In the genomic region with DNA sequence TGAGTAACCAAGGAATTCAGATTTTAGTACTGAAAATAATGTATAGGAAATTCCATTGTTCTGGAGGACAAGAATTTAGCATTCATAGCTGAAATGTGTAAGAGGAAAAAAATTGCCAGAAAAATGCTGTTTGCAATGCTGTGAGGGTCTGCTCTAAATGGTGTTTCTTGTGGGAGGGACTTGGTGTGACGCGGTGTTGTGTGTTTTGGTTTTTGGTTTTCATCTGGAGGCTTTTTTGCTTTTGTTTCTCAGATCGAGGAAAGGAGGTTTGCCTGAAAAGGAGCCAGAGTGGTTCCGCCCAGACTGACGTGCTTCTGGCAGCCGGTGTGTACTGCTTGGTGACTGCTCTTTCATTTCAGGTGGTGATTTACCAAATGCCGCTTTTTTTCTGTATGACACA, we compare ENCODE assay signal across 25 cellular contexts.
A peak's percentile ranks its signal among the peaks of the same experiment; 100 is the strongest.
DNase-seq lines count a peak whose midpoint lies in the region; TF ChIP-seq lines count a peak whose summit lies in the region.
"Had no signal": no experiment of that assay in that cellular context is flagged by ENCODE, and none has a peak within 500 bp of the region (broad histone marks: within the 10 kb centered on the region; RNA-seq: fewer than 3 reads in every experiment).

No MANE protein-coding gene starts in this region.

- CTCF ChIA-PET in SK-N-SH (lab: Yijun Ruan, JAX): interaction anchor here (1.3 to 1.8 kb wide), 2 partner anchors 10 to 221 kb away, joined by 3 to 6 read pairs; no protein-coding TSS in a partner anchor

- H3K9me2 ChIP-seq in SK-N-SH: no peaks in the 10 kb centered on the region

- H3K4me1 Mint-ChIP-seq in mesothelial cell of epicardium: peaks cover 34% of the 10 kb centered on the region
- H3K4me1 Mint-ChIP-seq: activated CD4-positive, alpha-beta memory T cell treated with anti-CD3 and anti-CD28 coated beads, Interleukin-2, amount 10 ng/mL, durations not matched to agents 7 days and 5 days; activated naive CD4-positive, alpha-beta T cell treated with anti-CD3 and anti-CD28 coated beads, Interleukin-2, amount 50 U/mL, for 24 hours; brain had no signal

- no peaks in the 10 kb centered on the region for H3K27me3 Mint-ChIP-seq in mesothelial cell of epicardium (ENCODE audit: low read depth)
- H3K27me3 Mint-ChIP-seq: activated CD4-positive, alpha-beta memory T cell treated with anti-CD3 and anti-CD28 coated beads, Interleukin-2, amount 10 ng/mL, durations not matched to agents 7 days and 5 days had no signal

- H3K27ac Mint-ChIP-seq in mesothelial cell of epicardium: peak overlapping the region; percentile 50
- H3K27ac Mint-ChIP-seq: activated CD4-positive, alpha-beta memory T cell treated with anti-CD3 and anti-CD28 coated beads, Interleukin-2, amount 10 ng/mL, durations not matched to agents 7 days and 5 days; activated naive CD4-positive, alpha-beta T cell treated with anti-CD3 and anti-CD28 coated beads, Interleukin-2, amount 50 U/mL, for 24 hours; activated T-cell treated with anti-CD3 and anti-CD28 coated beads, Interleukin-2, amount 50 U/mL, for 24 hours; brain; WTC11 had no signal

- TF ChIP-seq EP300 in SK-N-SH (IDR thresholded peaks at IDR 0.05; ENCODE audit: borderline replicate concordance in 1 of 2, low read depth in 1 of 2, low read length in 1 of 2): peak in 1 of 2 experiments; percentile 17; a peak in 1 of 4 replicates

- H3K27me3 ChIP-seq in SK-N-SH (ENCODE audit: insufficient read depth): no peaks in the 10 kb centered on the region
- H3K27me3 ChIP-seq: BLaER1 had no signal

- H3K4me3 ChIP-seq in SK-N-SH (ENCODE audit: low read depth in 2 of 2, low read length in 1 of 2): no peak overlapping the region
- peak overlapping the region; percentile 11 for H3K4me3 ChIP-seq in epithelial cell of esophagus (ENCODE audit: low read length)
- H3K4me3 ChIP-seq: BLaER1, gastrocnemius medialis, GM23248, tibial nerve had no signal

- no peaks in the 10 kb centered on the region for H4K20me1 ChIP-seq in SK-N-SH (ENCODE audit: insufficient read depth)
- H4K20me1 ChIP-seq: BLaER1 had no signal

- peak overlapping the region; percentile 67 to 98 for H3K27ac ChIP-seq in SK-N-SH (ENCODE audit: low read depth in 2 of 2, low read length in 1 of 2)
- H3K27ac ChIP-seq: BLaER1, gastrocnemius medialis, GM23248, tibial nerve had no signal

- peaks cover 0 to 78% of the 10 kb centered on the region in 2 experiments; a peak in 3 of 4 replicates for H3K4me1 ChIP-seq in SK-N-SH (ENCODE audit: control insufficient read depth in 1 of 2, insufficient read depth in 2 of 2, low read depth in 1 of 2, low read length in 1 of 2)
- H3K4me1 ChIP-seq: BLaER1, gastrocnemius medialis, tibial nerve had no signal

- H3K36me3 ChIP-seq in SK-N-SH (replicated peaks in 1 of 2; ENCODE audit: control insufficient read depth in 1 of 2, insufficient read depth in 2 of 2, low read length in 1 of 2): peaks cover 9 to 41% of the 10 kb centered on the region in 2 experiments
- H3K36me3 ChIP-seq: BLaER1, gastrocnemius medialis, tibial nerve had no signal

- H3F3A ChIP-seq in SK-N-SH (replicated peaks; ENCODE audit: insufficient read depth): peaks cover 93% of the 10 kb centered on the region

- H2AFZ ChIP-seq in SK-N-SH (ENCODE audit: low read depth): no peak overlapping the region
- H2AFZ ChIP-seq: GM23248 had no signal

- 36% methylated on average over 7 of the region's 7 CpGs for WGBS in SK-N-SH (ENCODE audit: low lambda C conversion rate)

- no peaks in the 10 kb centered on the region for H3K9me3 ChIP-seq in SK-N-SH
- H3K9me3 ChIP-seq: gastrocnemius medialis had no signal

- peaks cover 12% of the 10 kb centered on the region for H3K9me3 Mint-ChIP-seq in mesothelial cell of epicardium
- H3K9me3 Mint-ChIP-seq: activated CD4-positive, alpha-beta memory T cell treated with anti-CD3 and anti-CD28 coated beads, Interleukin-2, amount 10 ng/mL, durations not matched to agents 7 days and 5 days; activated T-cell treated with anti-CD3 and anti-CD28 coated beads, Interleukin-2, amount 50 U/mL, for 24 hours had no signal

- H3K4me2 ChIP-seq in SK-N-SH: peak overlapping the region; percentile 9; the same call in 1 of the 2 replicates
- H3K4me2 ChIP-seq: BLaER1 had no signal

- H3K4me3 Mint-ChIP-seq in mesothelial cell of epicardium: no peak overlapping the region
- H3K4me3 Mint-ChIP-seq: activated CD4-positive, alpha-beta memory T cell treated with anti-CD3 and anti-CD28 coated beads, Interleukin-2, amount 10 ng/mL, durations not matched to agents 7 days and 5 days; activated naive CD4-positive, alpha-beta T cell treated with anti-CD3 and anti-CD28 coated beads, Interleukin-2, amount 50 U/mL, for 24 hours; activated T-cell treated with anti-CD3 and anti-CD28 coated beads, Interleukin-2, amount 50 U/mL, for 24 hours; brain; WTC11 had no signal

- POLR2A ChIA-PET in SK-N-SH (lab: Yijun Ruan, JAX): no interaction called here

- H3K9ac ChIP-seq in SK-N-SH: peak overlapping the region; percentile 69
- H3K9ac ChIP-seq: BLaER1, GM23248 had no signal

- DNase-seq in EH (ENCODE audit: low read depth): peak; percentile 38
- DNase-seq in SK-N-SH: no peak
- peak; percentile 47 for DNase-seq in epithelial cell of esophagus (ENCODE audit: low read depth)
- DNase-seq in mesothelial cell of epicardium (ENCODE audit: low spot score in 2 of 2, unreplicated experiment in 2 of 2): no peak
- DNase-seq in DMS53 treated with DMSO at 0.1 percent for 48 hours (lab: John Stamatoyannopoulos, UW; ENCODE audit: unreplicated experiment): no peak
- no peak for DNase-seq in MV-4-11 (lab: John Stamatoyannopoulos, UW)
- DNase-seq in NOMO-1 (lab: John Stamatoyannopoulos, UW; ENCODE audit: unreplicated experiment in 2 of 2): no peak
- no peak for DNase-seq in NCI-H2227 (lab: John Stamatoyannopoulos, UW; ENCODE audit: unreplicated experiment)
- DNase-seq: activated CD4-positive, alpha-beta memory T cell treated with anti-CD3 and anti-CD28 coated beads, Interleukin-2, amount 10 ng/mL, durations not matched to agents 7 days and 5 days; activated T-cell treated with anti-CD3 and anti-CD28 coated beads, Interleukin-2, amount 50 U/mL, for 24 hours; effector CD4-positive, alpha-beta T cell; gastrocnemius medialis; GM23248; midbrain; NCI-H1694; NCI-H446; SHP77 treated with DMSO at 0.1 percent for 48 hours; stimulated activated CD4-positive, alpha-beta T cell treated with anti-CD3 and anti-CD28 coated beads, Interleukin-15, amount 100 ng/mL, for 24 hours; stimulated activated naive CD4-positive, alpha-beta T cell; T-helper 2 cell had no signal

- H3K79me2 ChIP-seq in SK-N-SH (ENCODE audit: insufficient read depth): peaks cover 90% of the 10 kb centered on the region

- TF ChIP-seq RAD21 in SK-N-SH (IDR thresholded peaks at IDR 0.05; ENCODE audit: low read length): no peak

- H3K36me3 Mint-ChIP-seq in mesothelial cell of epicardium: peaks cover 8% of the 10 kb centered on the region
- H3K36me3 Mint-ChIP-seq: activated naive CD4-positive, alpha-beta T cell treated with anti-CD3 and anti-CD28 coated beads, Interleukin-2, amount 50 U/mL, for 24 hours; brain had no signal

- TF ChIP-seq CTCF in SK-N-SH (IDR thresholded peaks at IDR 0.05) (no peak), epithelial cell of esophagus (IDR thresholded peaks at IDR 0.05; ENCODE audit: insufficient read depth, low read depth, low read length, missing control alignments) (no peak), mesothelial cell of epicardium (IDR thresholded peaks at IDR 0.05; ENCODE audit: unreplicated experiment) (no peak)

TF ChIP-seq in SK-N-SH, 30 proteins besides CTCF, POLR2A, EP300 and RAD21:
- TF ChIP-seq TAF1 (IDR thresholded peaks at IDR 0.05; ENCODE audit: borderline replicate concordance, low read depth, low read length) (no peak), TEAD4 (IDR thresholded peaks at IDR 0.05; ENCODE audit: borderline replicate concordance, insufficient read depth) (0 out of 2 replicates have a peak, but pooled peaks have one; percentile 32)

Comparison
In these comparisons a context has a peak if more than half of its experiments do, and no peak if none do; other contexts are left out.
1. DNase-seq: peak in EH (single experiment) and epithelial cell of esophagus (single experiment); none in SK-N-SH (single experiment), mesothelial cell of epicardium (0 of 2), DMS53 treated with DMSO at 0.1 percent for 48 hours (single experiment), MV-4-11 (single experiment), NOMO-1 (0 of 2) and NCI-H2227 (single experiment).